Comparison of ENCODE assay signal across 9 cellular contexts in genomic region chr2:24021122-24021998, GRCh38. TPM values are rescaled to one million over a fixed set of nuclear protein-coding genes. Genes with fewer than 3 reads are reported as not detected.
DNase-seq lines count a peak whose midpoint lies in the region; ATAC-seq, FAIRE-seq and TF ChIP-seq lines count a peak whose summit lies in the region.
"Had no signal": no experiment of that assay in that cellular context is flagged by ENCODE, and none has a peak within 500 bp of the region (broad histone marks: within the 10 kb centered on the region; RNA-seq: fewer than 3 reads in every experiment).

No MANE protein-coding gene starts in this region.

- H3K4me3 ChIP-seq in left ventricle myocardium inferior (no peak overlapping the region), SK-N-SH (ENCODE audit: low read depth in 2 of 2, low read length in 1 of 2) (no peak overlapping the region)

- H3K36me3 ChIP-seq in left ventricle myocardium inferior: peaks cover 18% of the 10 kb centered on the region
- peaks cover 0 to 6% of the 10 kb centered on the region in 2 experiments for H3K36me3 ChIP-seq in SK-N-SH (replicated peaks in 1 of 2; ENCODE audit: control insufficient read depth in 1 of 2, insufficient read depth in 2 of 2, low read length in 1 of 2)

- DNase-seq in left ventricle myocardium inferior (no peak), cardiac septum (ENCODE audit: low spot score) (no peak), SK-N-SH (peak; percentile 77), foreskin keratinocyte (peak; percentile 63 to 85), urothelium cell line (ENCODE audit: low spot score) (no peak), NCI-H1930 (lab: John Stamatoyannopoulos, UW) (no peak)
- DNase-seq: central memory CD4-positive, alpha-beta T cell had no signal

- H3K9ac ChIP-seq in SK-N-SH: no peak overlapping the region

- H3K4me2 ChIP-seq in SK-N-SH: no peak overlapping the region

- no peaks in the 10 kb centered on the region for H3K9me3 ChIP-seq in left ventricle myocardium inferior (replicated peaks)
- no peaks in the 10 kb centered on the region for H3K9me3 ChIP-seq in SK-N-SH

- CTCF ChIA-PET in SK-N-SH (lab: Yijun Ruan, JAX): interaction anchor here (0.8 to 1.2 kb wide), 2 partner anchors 10 to 12 kb away, joined by 3 read pairs; partner anchors contain the start of gene MFSD2B

- TF ChIP-seq RAD21 in SK-N-SH (IDR thresholded peaks at IDR 0.05; ENCODE audit: low read length): peak; percentile 56

- H3K27ac ChIP-seq in left ventricle myocardium inferior (replicated peaks) (no peak overlapping the region), SK-N-SH (ENCODE audit: low read depth in 2 of 2, low read length in 1 of 2) (no peak overlapping the region), foreskin keratinocyte (no peak overlapping the region)

- 87% methylated on average over 18 of the region's 19 CpGs for WGBS in SK-N-SH (ENCODE audit: low lambda C conversion rate)

- FAIRE-seq in urothelium cell line (lab: Jason Lieb, UNC): peak; percentile 73

- H3K27me3 ChIP-seq in left ventricle myocardium inferior (ENCODE audit: low read depth): no peaks in the 10 kb centered on the region
- H3K27me3 ChIP-seq in SK-N-SH (ENCODE audit: insufficient read depth): no peaks in the 10 kb centered on the region
- no peaks in the 10 kb centered on the region for H3K27me3 ChIP-seq in foreskin keratinocyte

- H3K79me2 ChIP-seq in SK-N-SH (ENCODE audit: insufficient read depth): no peaks in the 10 kb centered on the region

- H3K9me2 ChIP-seq in SK-N-SH: no peaks in the 10 kb centered on the region

- H3F3A ChIP-seq in SK-N-SH (replicated peaks; ENCODE audit: insufficient read depth): no peaks in the 10 kb centered on the region

- H4K20me1 ChIP-seq in SK-N-SH (ENCODE audit: insufficient read depth): no peaks in the 10 kb centered on the region

- no peaks in the 10 kb centered on the region for H3K4me1 ChIP-seq in left ventricle myocardium inferior
- peaks cover 1 to 5% of the 10 kb centered on the region in 2 experiments; a peak in 3 of 4 replicates for H3K4me1 ChIP-seq in SK-N-SH (ENCODE audit: control insufficient read depth in 1 of 2, insufficient read depth in 2 of 2, low read depth in 1 of 2, low read length in 1 of 2)
- H3K4me1 ChIP-seq in foreskin keratinocyte: peaks cover 3% of the 10 kb centered on the region

- POLR2A ChIA-PET in SK-N-SH (lab: Yijun Ruan, JAX): no interaction called here

- ATAC-seq in foreskin keratinocyte (peak; percentile 94), GM18873 (IDR thresholded peaks at IDR 0.05; ENCODE audit: low FRiP score, unreplicated experiment) (no peak), GM21786 (IDR thresholded peaks at IDR 0.05; ENCODE audit: unreplicated experiment) (no peak)

- intact Hi-C loops in left ventricle myocardium inferior (cut with micrococcal nuclease) (no loop called here), cardiac septum (cut with DNase I) (no loop called here)

- no peak for TF ChIP-seq EP300 in SK-N-SH (IDR thresholded peaks at IDR 0.05; ENCODE audit: borderline replicate concordance in 1 of 2, low read depth in 1 of 2, low read length in 1 of 2)

- peak; percentile 31 for TF ChIP-seq CTCF in left ventricle myocardium inferior (IDR thresholded peaks at IDR 0.05; ENCODE audit: borderline replicate concordance)
- TF ChIP-seq CTCF in SK-N-SH (IDR thresholded peaks at IDR 0.05): peak; percentile 34; the same call in 1 of the 2 replicates
- TF ChIP-seq CTCF in foreskin keratinocyte (conservative IDR thresholded peaks at IDR 0.05): peak; percentile 57

- no peak overlapping the region for H2AFZ ChIP-seq in SK-N-SH (ENCODE audit: low read depth)

TF ChIP-seq in SK-N-SH, 30 proteins besides CTCF, POLR2A, EP300 and RAD21:
- TF ChIP-seq SMC3 (IDR thresholded peaks at IDR 0.05; ENCODE audit: low read depth, low read length): peak; percentile 33; the same call in 1 of the 2 replicates
- TF ChIP-seq NFIC (IDR thresholded peaks at IDR 0.05; ENCODE audit: borderline replicate concordance): no peak

RNA-seq across cellular contexts. Expression of gene MFSD2B, which starts 11.5 kb away (rescaled TPM):
- total RNA-seq in left ventricle myocardium inferior (0.16 TPM), cardiac septum (not detected), foreskin keratinocyte (0.04 TPM in 1 of 2 replicates, not detected in the other)
- polyA plus RNA-seq in SK-N-SH (2012; rRNA removed) (0.16 TPM in 1 of 2 replicates, not detected in the other), foreskin keratinocyte (0.01 TPM in 1 of 2 replicates, not detected in the other)
- polyA plus RNA-seq in SK-N-SH (2012; cell fraction: cytosol; rRNA removed): 0.09 TPM in 2 replicates
- 0.25 and 0.38 TPM in 2 replicates for polyA plus RNA-seq in SK-N-SH (2012; cell fraction: nucleus; rRNA removed)

RNA-seq across cellular contexts. Expression of gene WDCP, which starts 25.8 kb away (rescaled TPM):
- total RNA-seq in left ventricle myocardium inferior: 8.6 TPM
- 4.4 TPM for total RNA-seq in cardiac septum
- polyA plus RNA-seq in SK-N-SH (2012; rRNA removed): 7.1 and 11.9 TPM in 2 replicates
- polyA plus RNA-seq in SK-N-SH (2012; cell fraction: cytosol; rRNA removed): 7.2 and 8.2 TPM in 2 replicates
- 11.9 and 20.3 TPM in 2 replicates for polyA plus RNA-seq in SK-N-SH (2012; cell fraction: nucleus; rRNA removed)
- 10.3 and 10.4 TPM in 2 replicates for total RNA-seq in foreskin keratinocyte
- polyA plus RNA-seq in foreskin keratinocyte: 3.7 and 4.9 TPM in 2 replicates

RNA-seq across cellular contexts. Expression of gene FKBP1B, which starts 28.2 kb away (rescaled TPM):
- total RNA-seq in left ventricle myocardium inferior (2.1 TPM), cardiac septum (2.0 TPM), foreskin keratinocyte (15.2 and 16.7 TPM in 2 replicates)
- polyA plus RNA-seq in SK-N-SH (2012; rRNA removed) (69.7 and 72.4 TPM in 2 replicates), foreskin keratinocyte (20.3 and 23.6 TPM in 2 replicates)
- polyA plus RNA-seq in SK-N-SH (2012; cell fraction: cytosol; rRNA removed): 70.9 and 74.8 TPM in 2 replicates
- polyA plus RNA-seq in SK-N-SH (2012; cell fraction: nucleus; rRNA removed): 35.5 and 45.1 TPM in 2 replicates

RNA-seq across cellular contexts. Expression of gene SF3B6, which starts 54.8 kb away (rescaled TPM):
- total RNA-seq in left ventricle myocardium inferior (59.7 TPM), cardiac septum (53.1 TPM), foreskin keratinocyte (176 and 192 TPM in 2 replicates)
- polyA plus RNA-seq in SK-N-SH (2012; rRNA removed) (275 and 295 TPM in 2 replicates), foreskin keratinocyte (232 and 280 TPM in 2 replicates)
- polyA plus RNA-seq in SK-N-SH (2012; cell fraction: cytosol; rRNA removed): 400 and 550 TPM in 2 replicates
- 99.6 and 106 TPM in 2 replicates for polyA plus RNA-seq in SK-N-SH (2012; cell fraction: nucleus; rRNA removed)

Comparison
In these comparisons a context has a peak if more than half of its experiments do, and no peak if none do; other contexts are left out.
1. DNase-seq: peak in SK-N-SH (single experiment) and foreskin keratinocyte (2 of 2); none in left ventricle myocardium inferior (single experiment), cardiac septum (single experiment), urothelium cell line (single experiment) and NCI-H1930 (0 of 2).
2. Peak in every context shown above with its lines, with median percentiles within 50 percentile points of each other: CTCF ChIP-seq.